12 cellular contexts compared by ENCODE assay signal in the genomic region with DNA sequence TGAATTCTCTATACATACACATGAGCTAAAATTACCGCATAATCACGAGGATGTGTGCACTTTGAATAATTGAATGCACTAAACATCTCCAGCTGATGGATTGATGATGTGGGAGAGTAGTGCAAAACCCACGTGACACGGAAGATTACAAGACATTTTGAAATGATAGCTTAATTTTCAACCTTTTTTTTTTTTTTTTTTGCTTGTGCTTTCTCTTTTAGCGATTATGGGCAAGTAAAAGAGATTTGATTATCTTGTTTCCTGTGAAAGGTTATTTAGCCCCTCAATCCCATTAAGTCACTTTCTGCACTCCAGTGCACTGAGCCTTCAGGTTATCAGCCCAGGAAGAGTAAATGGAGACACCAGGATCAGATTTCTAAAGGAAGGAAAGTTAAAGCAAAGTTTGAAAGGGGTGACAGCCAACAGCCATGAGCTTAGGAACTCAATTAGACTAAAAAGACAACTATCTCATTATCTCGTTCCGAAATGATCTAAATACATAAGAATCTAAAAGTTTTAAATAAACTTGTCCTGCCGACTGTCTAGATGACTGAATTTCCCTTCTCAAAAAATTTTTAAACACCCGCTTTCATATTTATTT.
DNase-seq lines count a peak whose midpoint lies in the region; ATAC-seq, FAIRE-seq and TF ChIP-seq lines count a peak whose summit lies in the region.
"Had no signal": no experiment of that assay in that cellular context is flagged by ENCODE, and none has a peak within 500 bp of the region (broad histone marks: within the 10 kb centered on the region; RNA-seq: fewer than 3 reads in every experiment).

No MANE protein-coding gene starts in this region.

- H3K4me1 ChIP-seq in neuronal stem cell (ENCODE audit: control insufficient read depth in 2 of 2, insufficient read depth in 1 of 2, low read depth in 1 of 2, low read length in 2 of 2) (peaks cover 14 to 19% of the 10 kb centered on the region in 2 donors), small intestine (ENCODE audit: control insufficient read depth in 2 of 2, insufficient read depth in 1 of 2, low read depth in 1 of 2, low read length in 1 of 2) (no peaks in the 10 kb centered on the region)

- no peaks in the 10 kb centered on the region for H3K36me3 ChIP-seq in neuronal stem cell (replicated peaks in 1 of 2; ENCODE audit: control insufficient read depth in 2 of 2, insufficient read depth in 2 of 2, low read length in 2 of 2)
- H3K36me3 ChIP-seq in small intestine (ENCODE audit: control insufficient read depth in 2 of 2, insufficient read depth in 2 of 2, low read length in 2 of 2) = no peaks in the 10 kb centered on the region

- H3K27ac ChIP-seq in neuronal stem cell (replicated peaks; ENCODE audit: low read length) = peak overlapping the region; percentile 80
- H3K27ac ChIP-seq in small intestine (ENCODE audit: low read depth in 1 of 2, low read length in 1 of 2) = no peak overlapping the region

- H2BK120ac ChIP-seq in neuronal stem cell (ENCODE audit: low read depth, low read length) = no peak overlapping the region

- H3K36me3 Mint-ChIP-seq in activated CD4-positive, alpha-beta T cell treated with anti-CD3 and anti-CD28 coated beads, Interleukin-2, amount 10 ng/mL, durations not matched to agents 7 days and 5 days (ENCODE audit: low read depth) = no peaks in the 10 kb centered on the region

- H3K9me3 ChIP-seq in neuronal stem cell (replicated peaks in 1 of 2; ENCODE audit: control insufficient read depth in 2 of 2, insufficient read depth in 1 of 2, low read depth in 1 of 2, low read length in 2 of 2) (no peaks in the 10 kb centered on the region), small intestine (ENCODE audit: control insufficient read depth, low read depth) (no peaks in the 10 kb centered on the region)

- H3K4me3 Mint-ChIP-seq in activated CD4-positive, alpha-beta T cell treated with anti-CD3 and anti-CD28 coated beads, Interleukin-2, amount 10 ng/mL, durations not matched to agents 7 days and 5 days = no peak overlapping the region
- H3K4me3 Mint-ChIP-seq: activated T-cell treated with anti-CD3 and anti-CD28 coated beads, Interleukin-2, amount 50 U/mL, for 24 hours had no signal

- H2AFZ ChIP-seq in neuronal stem cell (ENCODE audit: low read length) = peak overlapping the region; percentile 78

- DNase-seq in D721Med (ENCODE audit: insufficient read length, low spot score) = no peak
- peak; percentile 55 for DNase-seq in NCI-H748 (lab: John Stamatoyannopoulos, UW; ENCODE audit: unreplicated experiment)
- DNase-seq in epithelial cell of proximal tubule (ENCODE audit: low read depth) = no peak
- DNase-seq in neuronal stem cell (ENCODE audit: low spot score) = peak; percentile 56
- DNase-seq in small intestine = no peak
- DNase-seq in activated CD4-positive, alpha-beta T cell treated with anti-CD3 and anti-CD28 coated beads, Interleukin-2, amount 10 ng/mL, durations not matched to agents 7 days and 5 days = no peak
- DNase-seq: activated T-cell treated with anti-CD3 and anti-CD28 coated beads, Interleukin-2, amount 50 U/mL, for 24 hours; caudate nucleus; NCI-H187; stimulated activated naive CD8-positive, alpha-beta T cell treated with anti-CD3 and anti-CD28 coated beads, Interleukin-15, Interleukin-2, amounts not matched to agents 100 U/mL and 50 U/mL, for 24 hours had no signal

- no peak overlapping the region for H2BK12ac ChIP-seq in neuronal stem cell (ENCODE audit: low read length)

- H3K27me3 Mint-ChIP-seq in activated CD4-positive, alpha-beta T cell treated with anti-CD3 and anti-CD28 coated beads, Interleukin-2, amount 10 ng/mL, durations not matched to agents 7 days and 5 days = peaks cover 43% of the 10 kb centered on the region

- H3K79me1 ChIP-seq in neuronal stem cell (ENCODE audit: low read depth, low read length) = no peaks in the 10 kb centered on the region

- CTCF ChIA-PET in activated CD4-positive, alpha-beta T cell treated with anti-CD3 and anti-CD28 coated beads, Interleukin-2, amount 10 ng/mL, durations not matched to agents 7 days and 5 days (lab: Charles Lee) = interaction anchor here (0.6 kb wide), 1 partner anchor 1575 kb away, joined by 3 read pairs; no protein-coding TSS in a partner anchor

- POLR2A ChIA-PET in activated CD4-positive, alpha-beta T cell treated with anti-CD3 and anti-CD28 coated beads, Interleukin-2, amount 10 ng/mL, durations not matched to agents 7 days and 5 days (lab: Charles Lee) = no interaction called here

- H4K91ac ChIP-seq in neuronal stem cell (ENCODE audit: low read depth, low read length, poor library complexity) = no peak overlapping the region

- no peak overlapping the region for H2AK5ac ChIP-seq in neuronal stem cell (ENCODE audit: low read depth, low read length)

- no peak overlapping the region for H2BK5ac ChIP-seq in neuronal stem cell (ENCODE audit: low read length)

- ATAC-seq in GM21576 (IDR thresholded peaks at IDR 0.05; ENCODE audit: unreplicated experiment) = no peak
- ATAC-seq in HG03097 (IDR thresholded peaks at IDR 0.05; ENCODE audit: low FRiP score, unreplicated experiment) = no peak
- ATAC-seq: stimulated activated naive CD8-positive, alpha-beta T cell treated with anti-CD3 and anti-CD28 coated beads, Interleukin-15, Interleukin-2, amounts not matched to agents 100 U/mL and 50 U/mL, for 24 hours had no signal

- H3K18ac ChIP-seq in neuronal stem cell (ENCODE audit: low read length) = no peak overlapping the region

- no peak overlapping the region for H3K9ac ChIP-seq in neuronal stem cell (ENCODE audit: low read depth, low read length, poor library complexity)

- WGBS in neuronal stem cell (ENCODE audit: extremely low coverage in 2 of 2, insufficient read length in 2 of 2, insufficient replicate concordance in 1 of 2), 2 donors = no CpG with 5 or more reads among the region's 9 CpGs
- 38 to 50% (median 50%) methylated on average over 9 of the region's 9 CpGs for WGBS in small intestine, 3 donors

- H3K23ac ChIP-seq in neuronal stem cell (ENCODE audit: low read depth, low read length, poor library complexity) = no peak overlapping the region

- H2BK15ac ChIP-seq in neuronal stem cell (ENCODE audit: low read length) = no peak overlapping the region

- no peak overlapping the region for H3K14ac ChIP-seq in neuronal stem cell (ENCODE audit: low read length)

- no peak for TF ChIP-seq CTCF in D721Med (IDR thresholded peaks at IDR 0.05; ENCODE audit: insufficient read depth, missing control alignments)
- TF ChIP-seq CTCF in epithelial cell of proximal tubule (conservative IDR thresholded peaks at IDR 0.05; ENCODE audit: low read depth, low read length) = no peak

- peak overlapping the region; percentile 40 for H3K4me2 ChIP-seq in neuronal stem cell (ENCODE audit: insufficient read depth, low read length, poor library complexity, severe bottlenecking)

- H3K4me3 ChIP-seq in epithelial cell of proximal tubule (ENCODE audit: low read depth, low read length) (peak overlapping the region; percentile 22), neuronal stem cell (ENCODE audit: low read length in 2 of 2) (no peak overlapping the region), small intestine (ENCODE audit: low read depth in 1 of 2, low read length in 2 of 2) (no peak overlapping the region)

- FAIRE-seq in D721Med (lab: Jason Lieb, UNC) (peak; percentile 64), small intestine (lab: Jason Lieb, UNC) (no peak)

- H3K27me3 ChIP-seq in neuronal stem cell (ENCODE audit: control insufficient read depth in 3 of 3, insufficient read depth in 3 of 3, low read depth in 1 of 3, low read length in 3 of 3) (peaks cover 0 to 33% (median 0%) of the 10 kb centered on the region in 3 experiments), small intestine (ENCODE audit: control insufficient read depth in 2 of 2, insufficient read depth in 2 of 2, low read length in 2 of 2) (no peaks in the 10 kb centered on the region)

- no peaks in the 10 kb centered on the region for H3K4me1 Mint-ChIP-seq in activated CD4-positive, alpha-beta T cell treated with anti-CD3 and anti-CD28 coated beads, Interleukin-2, amount 10 ng/mL, durations not matched to agents 7 days and 5 days

- no peak overlapping the region for H3K4ac ChIP-seq in neuronal stem cell (ENCODE audit: low read length)

- H3K27ac Mint-ChIP-seq in activated CD4-positive, alpha-beta T cell treated with anti-CD3 and anti-CD28 coated beads, Interleukin-2, amount 10 ng/mL, durations not matched to agents 7 days and 5 days = no peak overlapping the region
- H3K27ac Mint-ChIP-seq: activated T-cell treated with anti-CD3 and anti-CD28 coated beads, Interleukin-2, amount 50 U/mL, for 24 hours had no signal

- H4K8ac ChIP-seq in neuronal stem cell (ENCODE audit: low read depth, low read length) = no peak overlapping the region

- H3K9me3 Mint-ChIP-seq in activated CD4-positive, alpha-beta T cell treated with anti-CD3 and anti-CD28 coated beads, Interleukin-2, amount 10 ng/mL, durations not matched to agents 7 days and 5 days = no peaks in the 10 kb centered on the region
- H3K9me3 Mint-ChIP-seq: activated T-cell treated with anti-CD3 and anti-CD28 coated beads, Interleukin-2, amount 50 U/mL, for 24 hours had no signal

Comparison
In these comparisons a context has a peak if more than half of its experiments do, and no peak if none do; other contexts are left out.
1. DNase-seq: peak in NCI-H748 (single experiment) and neuronal stem cell (single experiment); none in D721Med (single experiment), epithelial cell of proximal tubule (single experiment), small intestine (single experiment) and activated CD4-positive, alpha-beta T cell treated with anti-CD3 and anti-CD28 coated beads, Interleukin-2, amount 10 ng/mL, durations not matched to agents 7 days and 5 days (single experiment).